Comparison of ENCODE assay signal across 1 cellular context in the genomic region with DNA sequence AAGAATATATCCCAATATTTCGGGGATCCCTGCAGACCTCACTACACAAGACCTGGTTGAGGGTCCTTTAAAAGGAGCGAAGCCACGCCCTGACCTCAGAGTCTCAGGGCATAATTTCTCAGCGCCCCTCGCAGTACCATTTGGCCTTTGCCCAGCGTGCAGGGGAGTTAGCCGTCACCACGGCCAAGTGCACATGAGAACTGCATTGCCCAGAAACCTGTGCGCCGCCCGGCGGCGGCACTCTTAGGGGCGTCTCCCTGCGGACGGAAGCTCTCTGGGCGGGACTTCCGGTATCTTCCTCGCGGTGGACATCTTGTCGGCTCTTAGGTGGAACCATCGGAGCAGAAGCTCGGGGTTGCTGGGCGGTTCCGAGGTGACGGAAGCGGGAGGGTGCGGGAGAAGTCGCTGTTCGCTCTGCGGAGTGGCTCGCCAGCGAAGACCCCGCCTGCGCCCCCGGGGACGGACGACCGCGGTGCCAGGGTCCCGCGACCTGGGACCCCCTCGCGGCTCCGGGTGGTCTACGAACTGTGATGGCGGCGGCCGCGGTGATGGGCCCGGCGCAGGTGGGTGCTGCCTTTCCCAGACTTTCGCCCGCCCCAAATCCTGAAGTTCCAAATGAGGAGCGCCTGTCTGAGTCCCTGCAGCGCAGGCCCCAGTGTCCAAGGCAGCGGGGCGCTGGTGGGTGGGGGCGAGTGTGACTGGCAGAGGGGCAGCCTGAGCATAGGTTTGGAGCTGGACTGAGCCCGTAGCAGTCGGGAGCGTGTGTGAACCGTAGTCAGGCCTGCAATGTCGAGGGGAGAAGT.
TF ChIP-seq lines count a peak whose summit lies in the region.

A gene (plus strand): TSS at position 302 of the 803 bp plus-strand sequence. CDS start 5,227 bp downstream, outside the sequence.

TF ChIP-seq in HCT116, 20 proteins besides CTCF, POLR2A, EP300 and RAD21 (continued from another document):
- TF ChIP-seq, protein P1, sequence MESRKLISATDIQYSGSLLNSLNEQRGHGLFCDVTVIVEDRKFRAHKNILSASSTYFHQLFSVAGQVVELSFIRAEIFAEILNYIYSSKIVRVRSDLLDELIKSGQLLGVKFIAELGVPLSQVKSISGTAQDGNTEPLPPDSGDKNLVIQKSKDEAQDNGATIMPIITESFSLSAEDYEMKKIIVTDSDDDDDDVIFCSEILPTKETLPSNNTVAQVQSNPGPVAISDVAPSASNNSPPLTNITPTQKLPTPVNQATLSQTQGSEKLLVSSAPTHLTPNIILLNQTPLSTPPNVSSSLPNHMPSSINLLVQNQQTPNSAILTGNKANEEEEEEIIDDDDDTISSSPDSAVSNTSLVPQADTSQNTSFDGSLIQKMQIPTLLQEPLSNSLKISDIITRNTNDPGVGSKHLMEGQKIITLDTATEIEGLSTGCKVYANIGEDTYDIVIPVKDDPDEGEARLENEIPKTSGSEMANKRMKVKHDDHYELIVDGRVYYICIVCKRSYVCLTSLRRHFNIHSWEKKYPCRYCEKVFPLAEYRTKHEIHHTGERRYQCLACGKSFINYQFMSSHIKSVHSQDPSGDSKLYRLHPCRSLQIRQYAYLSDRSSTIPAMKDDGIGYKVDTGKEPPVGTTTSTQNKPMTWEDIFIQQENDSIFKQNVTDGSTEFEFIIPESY (IDR thresholded peaks at IDR 0.05; ENCODE audit: extremely low read depth, insufficient replicate concordance, low read length): no peak
- no peak for TF ChIP-seq ELF1 (IDR thresholded peaks at IDR 0.05; ENCODE audit: borderline replicate concordance, low read depth)
- TF ChIP-seq ZFX (IDR thresholded peaks at IDR 0.05): peak; percentile 43
- TF ChIP-seq, protein P2, sequence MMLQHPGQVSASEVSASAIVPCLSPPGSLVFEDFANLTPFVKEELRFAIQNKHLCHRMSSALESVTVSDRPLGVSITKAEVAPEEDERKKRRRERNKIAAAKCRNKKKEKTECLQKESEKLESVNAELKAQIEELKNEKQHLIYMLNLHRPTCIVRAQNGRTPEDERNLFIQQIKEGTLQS (IDR thresholded peaks at IDR 0.05): no peak
- TF ChIP-seq CEBPB (IDR thresholded peaks at IDR 0.05; ENCODE audit: low read depth): no peak
- no peak for TF ChIP-seq JUND (IDR thresholded peaks at IDR 0.05)
- TF ChIP-seq EGR1 (IDR thresholded peaks at IDR 0.05; ENCODE audit: low read depth): no peak
- TF ChIP-seq SRF (IDR thresholded peaks at IDR 0.05; ENCODE audit: low read depth): no peak
- no peak for TF ChIP-seq EZH2 (IDR thresholded peaks at IDR 0.05)
- no peak for TF ChIP-seq EZH2phosphoT487 (IDR thresholded peaks at IDR 0.05; ENCODE audit: borderline replicate concordance)
